ENCODE assay signal across 8 cellular contexts in genomic region chr22:46674367-46674781, GRCh38. TPM values are rescaled to one million over a fixed set of nuclear protein-coding genes. Genes with fewer than 3 reads are reported as not detected.
DNase-seq lines count a peak whose midpoint lies in the region; ATAC-seq and TF ChIP-seq lines count a peak whose summit lies in the region.

No MANE protein-coding gene starts in this region.

- no peak for TF ChIP-seq CTCF in CD14-positive monocyte (IDR thresholded peaks at IDR 0.05)

- H3K36me3 Mint-ChIP-seq in CD14-positive monocyte: peaks cover 46 to 77% of the 10 kb centered on the region in 2 donors
- peaks cover 97% of the 10 kb centered on the region for H3K36me3 Mint-ChIP-seq in dendritic cell treated with granulocyte-macrophage colony-stimulating factor and Interleukin-4, amounts not matched to agents 40 ng/mL and 50 ng/mL, for 4 days (ENCODE audit: low read depth)

- no peak for ATAC-seq in HG02973 (IDR thresholded peaks at IDR 0.05; ENCODE audit: unreplicated experiment)

- peaks cover 0 to 2% (median 0%) of the 10 kb centered on the region in 3 donors for H3K27me3 Mint-ChIP-seq in CD14-positive monocyte (ENCODE audit: low read depth in 3 of 3)
- no peaks in the 10 kb centered on the region for H3K27me3 Mint-ChIP-seq in dendritic cell treated with granulocyte-macrophage colony-stimulating factor and Interleukin-4, amounts not matched to agents 40 ng/mL and 50 ng/mL, for 4 days

- DNase-seq in CD14-positive monocyte (ENCODE audit: low spot score): peak; percentile 95
- DNase-seq in activated CD4-positive, alpha-beta T cell treated with anti-CD3 and anti-CD28 coated beads for 1 hour: peak; percentile 96
- peak; percentile 90 to 95 (median 94) for DNase-seq in stimulated activated CD4-positive, alpha-beta T cell treated with anti-CD3 and anti-CD28 coated beads, Interleukin-12 subunit alpha, Interleukin-12 subunit beta, amount 100 ng/mL, for 48 hours (ENCODE audit: low read depth in 2 of 3, low spot score in 1 of 3)
- DNase-seq in NCI-H1694 (lab: John Stamatoyannopoulos, UW): no peak
- no peak for DNase-seq in AML-193 (lab: John Stamatoyannopoulos, UW)
- DNase-seq in NCI-H2196 (lab: John Stamatoyannopoulos, UW; ENCODE audit: unreplicated experiment): no peak

- peaks cover 0 to 2% (median 0%) of the 10 kb centered on the region in 7 donors for H3K9me3 Mint-ChIP-seq in CD14-positive monocyte
- H3K9me3 Mint-ChIP-seq in dendritic cell treated with granulocyte-macrophage colony-stimulating factor and Interleukin-4, amounts not matched to agents 40 ng/mL and 50 ng/mL, for 4 days: no peaks in the 10 kb centered on the region

- peak overlapping the region; percentile 72 to 73 for H3K4me3 Mint-ChIP-seq in CD14-positive monocyte
- no peak overlapping the region for H3K4me3 Mint-ChIP-seq in dendritic cell treated with granulocyte-macrophage colony-stimulating factor and Interleukin-4, amounts not matched to agents 40 ng/mL and 50 ng/mL, for 4 days

- H3K4me1 Mint-ChIP-seq in CD14-positive monocyte: peaks cover 37% of the 10 kb centered on the region
- peaks cover 33% of the 10 kb centered on the region for H3K4me1 Mint-ChIP-seq in dendritic cell treated with granulocyte-macrophage colony-stimulating factor and Interleukin-4, amounts not matched to agents 40 ng/mL and 50 ng/mL, for 4 days (ENCODE audit: low read depth)

- H3K27ac Mint-ChIP-seq in CD14-positive monocyte: peak overlapping the region; percentile 62 to 85 (median 79)
- peak overlapping the region; percentile 73 for H3K27ac Mint-ChIP-seq in dendritic cell treated with granulocyte-macrophage colony-stimulating factor and Interleukin-4, amounts not matched to agents 40 ng/mL and 50 ng/mL, for 4 days

- intact Hi-C loops in CD14-positive monocyte (cut with micrococcal nuclease): no loop called here
- intact Hi-C loops in dendritic cell treated with granulocyte-macrophage colony-stimulating factor and Interleukin-4, amounts not matched to agents 40 ng/mL and 50 ng/mL, for 4 days (cut with micrococcal nuclease): loop anchor here (5.0 to 10.0 kb wide), 2 partner anchors 50 to 97 kb away; partner anchors contain the start of gene GRAMD4

RNA-seq across cellular contexts. Expression of gene GRAMD4, which starts 54.2 kb away (rescaled TPM):
- 10 to 100 TPM in 1 of 2 donors, 1 to 10 TPM in 1; 9.5 to 12.6 TPM for polyA plus RNA-seq in CD14-positive monocyte

Comparison
In these comparisons a context has a peak if more than half of its experiments do, and no peak if none do; other contexts are left out.
1. DNase-seq: peak in CD14-positive monocyte (single experiment), activated CD4-positive, alpha-beta T cell treated with anti-CD3 and anti-CD28 coated beads for 1 hour (single experiment) and stimulated activated CD4-positive, alpha-beta T cell treated with anti-CD3 and anti-CD28 coated beads, Interleukin-12 subunit alpha, Interleukin-12 subunit beta, amount 100 ng/mL, for 48 hours (3 of 3); none in NCI-H1694 (single experiment), AML-193 (0 of 2) and NCI-H2196 (single experiment).